Comparison of ENCODE assay signal across 8 cellular contexts in the genomic region with DNA sequence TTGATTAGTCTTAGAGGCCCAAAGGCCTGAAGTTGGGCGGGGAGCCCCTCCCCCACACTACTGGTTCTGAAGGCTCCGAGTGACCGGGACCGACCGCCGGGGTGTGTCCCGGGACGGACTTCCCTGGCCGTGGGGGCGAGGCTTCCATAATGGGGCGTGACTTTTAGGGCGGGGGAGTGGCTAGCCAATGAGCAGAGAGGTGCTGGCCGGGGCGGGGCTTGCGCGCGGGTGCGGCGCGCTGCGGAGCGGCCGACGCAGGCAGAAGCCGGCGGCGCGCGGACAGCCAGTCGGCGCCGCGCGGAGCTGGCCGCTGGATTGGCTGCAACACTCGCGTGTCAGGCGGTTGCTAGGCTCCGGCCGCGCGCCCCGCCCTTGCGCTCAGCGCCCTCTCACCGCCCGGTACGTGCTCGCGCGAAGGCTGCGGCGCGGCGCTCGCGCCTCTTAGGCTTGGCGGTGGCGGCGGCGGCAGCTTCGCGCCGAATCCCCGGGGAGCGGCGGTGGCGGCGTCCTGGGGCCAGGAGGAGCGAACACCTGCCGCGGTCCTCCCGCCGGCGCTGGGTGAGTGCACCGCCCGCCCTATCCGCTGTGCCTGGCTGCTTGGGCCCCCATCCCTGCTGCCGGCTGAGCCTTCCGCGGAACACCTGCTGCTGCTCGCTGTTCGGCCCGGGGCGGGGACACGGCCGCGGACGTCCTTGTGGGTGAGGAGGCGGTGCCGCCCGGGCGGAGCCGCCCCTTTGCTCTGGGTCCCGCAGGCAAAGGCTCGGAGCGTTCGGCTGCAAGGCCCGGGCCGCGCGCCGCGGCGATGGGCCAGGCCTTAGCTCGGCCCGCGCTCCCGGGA.
DNase-seq lines count a peak whose midpoint lies in the region; ATAC-seq and TF ChIP-seq lines count a peak whose summit lies in the region.

A gene (plus strand): TSS at position 392 of the 838 bp plus-strand sequence. CDS start 40,268 bp downstream, outside the sequence.

- ATAC-seq in GM19035 (IDR thresholded peaks at IDR 0.05; ENCODE audit: unreplicated experiment) (peak; percentile 81), HG03342 (IDR thresholded peaks at IDR 0.05; ENCODE audit: unreplicated experiment) (peak; percentile 79)

- no peak for TF ChIP-seq CTCF in AG09319 (IDR thresholded peaks at IDR 0.05; ENCODE audit: low read depth, low read length)

- DNase-seq in AG09319 (ENCODE audit: extremely low read depth, low read depth), result peak; percentile 89
- DNase-seq in NCI-H446 (lab: John Stamatoyannopoulos, UW), result peak; percentile 67 to 95
- DNase-seq in activated CD4-positive, CD25-positive, alpha-beta regulatory T cell treated with anti-CD3 and anti-CD28 coated beads, Interleukin-2, amount 50 U/mL, for 16 hours (ENCODE audit: low read depth, low spot score), result peak; percentile 88
- peak; percentile 94 for DNase-seq in central memory CD4-positive, alpha-beta T cell
- DNase-seq in iris pigment epithelial cell (ENCODE audit: low read depth), result peak; percentile 97
- DNase-seq in stimulated activated CD4-positive, alpha-beta T cell treated with anti-CD3 and anti-CD28 coated beads, Interleukin-12 subunit alpha, Interleukin-12 subunit beta, amount 100 ng/mL, for 24 hours (ENCODE audit: low read depth in 2 of 2), result peak; percentile 87 to 97

Comparison
In these comparisons a context has a peak if more than half of its experiments do, and no peak if none do; other contexts are left out.
1. Peak in every context shown above with its lines: DNase-seq and ATAC-seq.